Comparison of ENCODE assay signal across 8 cellular contexts in the genomic region with DNA sequence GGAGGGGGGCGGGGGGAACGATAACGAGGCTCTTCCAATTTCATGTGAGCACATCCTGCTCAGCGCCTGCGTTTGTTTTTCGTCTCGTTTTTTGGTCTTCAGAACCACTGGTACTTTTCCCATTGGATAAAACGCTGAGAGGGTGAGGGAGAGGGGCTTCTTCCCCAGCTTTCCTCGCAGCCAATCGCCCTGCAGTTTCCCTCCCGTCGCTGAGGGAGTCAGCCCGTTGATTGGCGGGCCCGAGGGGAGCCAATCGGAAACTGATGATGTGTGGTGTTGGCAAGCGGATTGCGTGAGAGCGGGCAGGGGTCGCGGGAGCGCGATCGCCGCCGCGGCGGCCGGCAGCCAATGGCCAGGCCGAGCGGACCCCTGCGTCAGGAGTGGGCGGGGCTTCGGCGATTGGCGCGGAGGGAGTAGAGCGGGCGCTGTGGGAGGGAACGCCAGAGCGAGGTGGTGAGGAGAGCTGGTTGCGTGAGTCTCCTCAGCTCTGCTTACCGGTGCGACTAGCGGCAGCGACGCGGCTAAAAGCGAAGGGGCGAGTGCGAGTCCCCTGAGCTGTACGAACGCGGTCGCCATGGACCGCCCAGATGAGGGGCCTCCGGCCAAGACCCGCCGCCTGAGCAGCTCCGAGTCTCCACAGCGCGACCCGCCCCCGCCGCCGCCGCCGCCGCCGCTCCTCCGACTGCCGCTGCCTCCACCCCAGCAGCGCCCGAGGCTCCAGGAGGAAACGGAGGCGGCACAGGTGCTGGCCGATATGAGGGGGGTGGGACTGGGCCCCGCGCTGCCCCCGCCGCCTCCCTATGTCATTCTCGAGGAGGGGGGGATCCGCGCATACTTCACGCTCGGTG. TPM values are rescaled to one million over a fixed set of nuclear protein-coding genes. Genes with fewer than 3 reads are reported as not detected.
DNase-seq lines count a peak whose midpoint lies in the region; ATAC-seq and TF ChIP-seq lines count a peak whose summit lies in the region.

A gene (plus strand): TSS at position 443 of the 848 bp plus-strand sequence. CDS start 132 bp downstream, at position 575.

- peak; percentile 91 for DNase-seq in DMS53 treated with DMSO at 0.1 percent for 48 hours (lab: John Stamatoyannopoulos, UW; ENCODE audit: unreplicated experiment)
- DNase-seq in Peyer's patch, result peak; percentile 92 to 96 (median 92)
- DNase-seq in activated T-cell treated with anti-CD3 and anti-CD28 coated beads, Interleukin-2, amount 50 U/mL, for 48 hours, result peak; percentile 92 to 94
- DNase-seq in esophagus muscularis mucosa (ENCODE audit: extremely low spot score), result peak; percentile 98
- DNase-seq in stimulated activated CD8-positive, alpha-beta memory T cell treated with anti-CD3 and anti-CD28 coated beads, Interleukin-7, amount 100 ng/mL, for 4 hours (ENCODE audit: low read depth in 2 of 2), result peak; percentile 86 to 92

- TF ChIP-seq CTCF in KMS-11 (conservative IDR thresholded peaks at IDR 0.05; ENCODE audit: low read depth, low read length), result no peak
- TF ChIP-seq CTCF in Peyer's patch (IDR thresholded peaks at IDR 0.05), result no peak
- peak in 1 of 3 experiments; percentile 10 for TF ChIP-seq CTCF in esophagus muscularis mucosa (IDR thresholded peaks at IDR 0.05)

- no peaks in the 10 kb centered on the region for H3K36me3 ChIP-seq in KMS-11 (ENCODE audit: insufficient read depth)
- peaks cover 0 to 6% (median 0%) of the 10 kb centered on the region in 3 donors for H3K36me3 ChIP-seq in Peyer's patch
- peaks cover 6 to 24% (median 22%) of the 10 kb centered on the region in 4 donors for H3K36me3 ChIP-seq in esophagus muscularis mucosa
- H3K36me3 ChIP-seq in muscle layer of duodenum (ENCODE audit: control insufficient read depth in 1 of 2, insufficient read depth in 2 of 2, low read length in 2 of 2), result peaks cover 15 to 17% of the 10 kb centered on the region in 2 donors

- peak; percentile 91 for ATAC-seq in GM21737 (IDR thresholded peaks at IDR 0.05; ENCODE audit: unreplicated experiment)

- H3K4me2 ChIP-seq in KMS-11, result peak within 1 kb of the TSS; percentile 66

- H3K27me3 ChIP-seq in KMS-11 (ENCODE audit: insufficient read depth, low read depth), result no peaks in the 10 kb centered on the region
- no peaks in the 10 kb centered on the region for H3K27me3 ChIP-seq in Peyer's patch
- H3K27me3 ChIP-seq in esophagus muscularis mucosa, result no peaks in the 10 kb centered on the region
- no peaks in the 10 kb centered on the region for H3K27me3 ChIP-seq in muscle layer of duodenum (ENCODE audit: low read depth, low read length)

- 55% methylated on average over 47 of the region's 86 CpGs for WGBS in esophagus muscularis mucosa

- H3K9me3 ChIP-seq in Peyer's patch, result no peaks in the 10 kb centered on the region
- no peaks in the 10 kb centered on the region for H3K9me3 ChIP-seq in esophagus muscularis mucosa
- H3K9me3 ChIP-seq in muscle layer of duodenum (ENCODE audit: control insufficient read depth in 1 of 2, low read length in 2 of 2), result no peaks in the 10 kb centered on the region

- H3K27ac ChIP-seq in KMS-11 (peak within 1 kb of the TSS; percentile 48; the same call in 1 of the 2 replicates), Peyer's patch (peak within 1 kb of the TSS; percentile 88 to 95 (median 93)), esophagus muscularis mucosa (replicated peaks in 1 of 4) (peak within 1 kb of the TSS; percentile 93 to 97 (median 94)), muscle layer of duodenum (ENCODE audit: low read length) (peak within 1 kb of the TSS; percentile 31)

- no peaks in the 10 kb centered on the region for H3K4me1 ChIP-seq in KMS-11 (ENCODE audit: low read depth, poor library complexity, severe bottlenecking)
- no peaks in the 10 kb centered on the region for H3K4me1 ChIP-seq in Peyer's patch
- peaks cover 2 to 37% (median 29%) of the 10 kb centered on the region in 4 donors for H3K4me1 ChIP-seq in esophagus muscularis mucosa
- H3K4me1 ChIP-seq in muscle layer of duodenum (ENCODE audit: control insufficient read depth in 1 of 2, insufficient read depth in 2 of 2, low read length in 2 of 2), result peaks cover 0 to 21% of the 10 kb centered on the region in 2 donors

- H2AFZ ChIP-seq in KMS-11 (ENCODE audit: low read depth), result peak within 1 kb of the TSS; percentile 18

- no peak within 1 kb of the TSS for H3K4me3 ChIP-seq in KMS-11 (IDR thresholded peaks at IDR 0.05; ENCODE audit: insufficient read depth, low read depth, low read length)
- H3K4me3 ChIP-seq in Peyer's patch, result peak within 1 kb of the TSS; percentile 65 to 84 (median 76)
- peak within 1 kb of the TSS; percentile 77 to 86 (median 81) for H3K4me3 ChIP-seq in esophagus muscularis mucosa
- H3K4me3 ChIP-seq in muscle layer of duodenum (ENCODE audit: low read depth in 1 of 2, low read length in 2 of 2), result peak within 1 kb of the TSS; percentile 75 to 83

- H4K20me1 ChIP-seq in KMS-11 (ENCODE audit: insufficient read depth), result no peaks in the 10 kb centered on the region

- H3K9ac ChIP-seq in KMS-11, result peak within 1 kb of the TSS; percentile 58; the same call in 1 of the 2 replicates

- no peaks in the 10 kb centered on the region for H3K79me2 ChIP-seq in KMS-11 (ENCODE audit: insufficient read depth, low read depth)

- TF ChIP-seq POLR2A in Peyer's patch (IDR thresholded peaks at IDR 0.05) (peak; percentile 97 to 98), esophagus muscularis mucosa (IDR thresholded peaks at IDR 0.05; ENCODE audit: low read depth) (peak; percentile 97)

- TF ChIP-seq EP300 in esophagus muscularis mucosa (IDR thresholded peaks at IDR 0.05), result no peak

- intact Hi-C loops in esophagus muscularis mucosa (cut with DNase I), result no loop called here

RNA-seq across cellular contexts. Expression of the gene that starts here (rescaled TPM):
- total RNA-seq in Peyer's patch (100 to 1,000 TPM in 1 of 4 donors, 10 to 100 TPM in 3; 14.4 to 241 (median 37.1) TPM), esophagus muscularis mucosa (10 to 100 TPM; 65.9 to 98.8 (median 92.2) TPM)

Comparison
In these comparisons a context has a peak if more than half of its experiments do, and no peak if none do; other contexts are left out.
1. H3K27ac ChIP-seq: peak in every context shown above with its lines; median percentile 94 in esophagus muscularis mucosa; 93 in Peyer's patch; 48 in KMS-11; 31 in muscle layer of duodenum.